In the genomic region with DNA sequence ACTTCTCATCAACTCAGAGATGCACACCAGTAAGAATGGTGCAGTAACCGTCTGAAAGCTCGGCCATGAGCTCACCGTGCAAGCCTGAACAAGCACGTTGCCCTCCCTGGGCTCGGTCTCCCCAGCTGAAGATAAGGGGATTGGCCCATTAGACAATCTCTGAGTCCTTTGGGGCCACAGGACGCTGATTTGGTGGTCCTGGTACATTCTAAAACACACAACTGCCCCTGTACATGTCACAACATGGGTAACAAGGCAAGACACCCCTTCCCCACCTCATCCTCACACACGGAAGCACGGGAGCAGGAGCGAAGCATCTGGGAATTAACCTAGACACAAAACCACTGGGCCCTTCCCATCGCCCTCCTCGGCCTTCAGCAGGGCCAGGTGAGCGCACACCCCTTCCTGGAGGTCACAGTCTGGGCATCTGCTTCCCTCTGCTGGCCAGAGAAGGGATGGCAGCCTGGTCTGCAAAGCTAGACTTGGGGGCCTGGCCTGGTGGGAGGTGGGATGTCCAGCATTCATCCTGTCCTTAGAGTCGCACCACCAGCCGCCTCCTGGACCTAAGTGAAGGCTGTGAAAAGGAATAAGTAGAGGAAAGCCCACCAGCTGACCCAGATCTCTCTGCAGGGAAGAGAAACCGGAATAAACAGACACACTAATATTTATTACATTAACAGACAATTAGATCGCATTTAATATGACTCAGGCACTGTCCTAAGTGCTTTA, we compare ENCODE assay signal across 1 cellular context.
TF ChIP-seq lines count a peak whose summit lies in the region.

No MANE protein-coding gene starts in this region.

TF ChIP-seq in K562, 482 proteins besides CTCF, POLR2A, EP300 and RAD21 (continued from another document and continues in another):
- TF ChIP-seq ARID4B (CRISPR knock-in tag; IDR thresholded peaks at IDR 0.05) (no peak), ZNF717 (CRISPR knock-in tag; IDR thresholded peaks at IDR 0.05) (no peak), MEIS2 (IDR thresholded peaks at IDR 0.05; ENCODE audit: partially characterized antibody) (no peak), ZNF143 (CRISPR knock-in tag; IDR thresholded peaks at IDR 0.05) (no peak), OTX1 (CRISPR knock-in tag; IDR thresholded peaks at IDR 0.05) (no peak), EP400 (IDR thresholded peaks at IDR 0.05) (no peak), NR2C2 (CRISPR knock-in tag; IDR thresholded peaks at IDR 0.05) (0 out of 2 replicates have a peak, but pooled peaks have one; percentile 43), NR2C2 (tag; IDR thresholded peaks at IDR 0.05) (peak; percentile 29; the same call in 1 of the 2 replicates), FOXK2 (conservative IDR thresholded peaks at IDR 0.05 in 1 of 2, IDR thresholded peaks at IDR 0.05 in 1 of 2; ENCODE audit: low read depth in 2 of 2) (no peak), ZNF507 (tag; conservative IDR thresholded peaks at IDR 0.05) (no peak), ESRRA (IDR thresholded peaks at IDR 0.05; ENCODE audit: borderline replicate concordance, low read depth) (peak; percentile 61; the same call in 1 of the 2 replicates), PHB (CRISPR knock-in tag; IDR thresholded peaks at IDR 0.05) (no peak), SIRT6 (IDR thresholded peaks at IDR 0.05; ENCODE audit: low read depth, low read length) (no peak), ARNT (IDR thresholded peaks at IDR 0.05) (no peak), FOXJ2 (tag; IDR thresholded peaks at IDR 0.05) (no peak), ZNF584 (CRISPR knock-in tag; IDR thresholded peaks at IDR 0.05; ENCODE audit: low read depth) (no peak), ZNF780A (CRISPR knock-in tag; IDR thresholded peaks at IDR 0.05) (no peak), ZEB2 (IDR thresholded peaks at IDR 0.05) (no peak), CREBBP (IDR thresholded peaks at IDR 0.05; ENCODE audit: low read depth, low read length) (no peak), EWSR1 (IDR thresholded peaks at IDR 0.05; ENCODE audit: borderline replicate concordance, low read depth, partially characterized antibody) (no peak), CBX5 (IDR thresholded peaks at IDR 0.05; ENCODE audit: borderline replicate concordance, low read depth) (no peak), HNRNPLL (IDR thresholded peaks at IDR 0.05; ENCODE audit: low read depth, low read length, poor library complexity, severe bottlenecking) (no peak), ZNF76 (CRISPR knock-in tag; IDR thresholded peaks at IDR 0.05; ENCODE audit: borderline replicate concordance) (no peak), KAT2B (IDR thresholded peaks at IDR 0.05; ENCODE audit: low read depth, low read length) (no peak), HMGXB4 (CRISPR knock-in tag; IDR thresholded peaks at IDR 0.05) (0 out of 2 replicates have a peak, but pooled peaks have one; percentile 20), PTRF (tag; IDR thresholded peaks at IDR 0.05) (no peak), GABPB1 (CRISPR knock-in tag; IDR thresholded peaks at IDR 0.05) (peak; percentile 31; the same call in 1 of the 2 replicates), ZNF280B (CRISPR knock-in tag; IDR thresholded peaks at IDR 0.05) (no peak), CHD4 (IDR thresholded peaks at IDR 0.05; ENCODE audit: insufficient read depth, insufficient replicate concordance, low read depth, low read length, poor library complexity, severe bottlenecking) (no peak), KLF6 (CRISPR knock-in tag; IDR thresholded peaks at IDR 0.05; ENCODE audit: borderline replicate concordance) (no peak), GTF2F1 (IDR thresholded peaks at IDR 0.05; ENCODE audit: low read depth, low read length) (no peak), POLR3G (IDR thresholded peaks at IDR 0.05; ENCODE audit: extremely low read depth, insufficient read length, insufficient replicate concordance) (no peak), ZNF707 (CRISPR knock-in tag; conservative IDR thresholded peaks at IDR 0.05) (no peak), ZNF133 (CRISPR knock-in tag; IDR thresholded peaks at IDR 0.05) (no peak), ZNF512 (tag; IDR thresholded peaks at IDR 0.05) (no peak), FOXK1 (CRISPR knock-in tag; IDR thresholded peaks at IDR 0.05; ENCODE audit: borderline replicate concordance) (no peak), CSDE1 (IDR thresholded peaks at IDR 0.05) (no peak), KLF13 (tag; IDR thresholded peaks at IDR 0.05; ENCODE audit: borderline replicate concordance, low read depth) (peak; percentile 73), CAMTA2 (CRISPR knock-in tag; conservative IDR thresholded peaks at IDR 0.05) (no peak), CBX1 (IDR thresholded peaks at IDR 0.05; ENCODE audit: low read depth) (no peak), ZNF12 (CRISPR knock-in tag; IDR thresholded peaks at IDR 0.05) (no peak), ZZZ3 (IDR thresholded peaks at IDR 0.05) (no peak), DACH1 (IDR thresholded peaks at IDR 0.05; ENCODE audit: partially characterized antibody) (no peak), ZNF436 (CRISPR knock-in tag; IDR thresholded peaks at IDR 0.05) (no peak), SP1 (CRISPR knock-in tag; IDR thresholded peaks at IDR 0.05) (peak; percentile 55; the same call in 1 of the 2 replicates), CEBPB (tag; IDR thresholded peaks at IDR 0.05) (no peak)
- TF ChIP-seq, protein P1, sequence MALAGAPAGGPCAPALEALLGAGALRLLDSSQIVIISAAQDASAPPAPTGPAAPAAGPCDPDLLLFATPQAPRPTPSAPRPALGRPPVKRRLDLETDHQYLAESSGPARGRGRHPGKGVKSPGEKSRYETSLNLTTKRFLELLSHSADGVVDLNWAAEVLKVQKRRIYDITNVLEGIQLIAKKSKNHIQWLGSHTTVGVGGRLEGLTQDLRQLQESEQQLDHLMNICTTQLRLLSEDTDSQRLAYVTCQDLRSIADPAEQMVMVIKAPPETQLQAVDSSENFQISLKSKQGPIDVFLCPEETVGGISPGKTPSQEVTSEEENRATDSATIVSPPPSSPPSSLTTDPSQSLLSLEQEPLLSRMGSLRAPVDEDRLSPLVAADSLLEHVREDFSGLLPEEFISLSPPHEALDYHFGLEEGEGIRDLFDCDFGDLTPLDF (CRISPR knock-in tag; IDR thresholded peaks at IDR 0.05), result no peak
- TF ChIP-seq, protein P2, sequence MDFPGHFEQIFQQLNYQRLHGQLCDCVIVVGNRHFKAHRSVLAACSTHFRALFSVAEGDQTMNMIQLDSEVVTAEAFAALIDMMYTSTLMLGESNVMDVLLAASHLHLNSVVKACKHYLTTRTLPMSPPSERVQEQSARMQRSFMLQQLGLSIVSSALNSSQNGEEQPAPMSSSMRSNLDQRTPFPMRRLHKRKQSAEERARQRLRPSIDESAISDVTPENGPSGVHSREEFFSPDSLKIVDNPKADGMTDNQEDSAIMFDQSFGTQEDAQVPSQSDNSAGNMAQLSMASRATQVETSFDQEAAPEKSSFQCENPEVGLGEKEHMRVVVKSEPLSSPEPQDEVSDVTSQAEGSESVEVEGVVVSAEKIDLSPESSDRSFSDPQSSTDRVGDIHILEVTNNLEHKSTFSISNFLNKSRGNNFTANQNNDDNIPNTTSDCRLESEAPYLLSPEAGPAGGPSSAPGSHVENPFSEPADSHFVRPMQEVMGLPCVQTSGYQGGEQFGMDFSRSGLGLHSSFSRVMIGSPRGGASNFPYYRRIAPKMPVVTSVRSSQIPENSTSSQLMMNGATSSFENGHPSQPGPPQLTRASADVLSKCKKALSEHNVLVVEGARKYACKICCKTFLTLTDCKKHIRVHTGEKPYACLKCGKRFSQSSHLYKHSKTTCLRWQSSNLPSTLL (IDR thresholded peaks at IDR 0.05), result no peak
- TF ChIP-seq, protein P3, sequence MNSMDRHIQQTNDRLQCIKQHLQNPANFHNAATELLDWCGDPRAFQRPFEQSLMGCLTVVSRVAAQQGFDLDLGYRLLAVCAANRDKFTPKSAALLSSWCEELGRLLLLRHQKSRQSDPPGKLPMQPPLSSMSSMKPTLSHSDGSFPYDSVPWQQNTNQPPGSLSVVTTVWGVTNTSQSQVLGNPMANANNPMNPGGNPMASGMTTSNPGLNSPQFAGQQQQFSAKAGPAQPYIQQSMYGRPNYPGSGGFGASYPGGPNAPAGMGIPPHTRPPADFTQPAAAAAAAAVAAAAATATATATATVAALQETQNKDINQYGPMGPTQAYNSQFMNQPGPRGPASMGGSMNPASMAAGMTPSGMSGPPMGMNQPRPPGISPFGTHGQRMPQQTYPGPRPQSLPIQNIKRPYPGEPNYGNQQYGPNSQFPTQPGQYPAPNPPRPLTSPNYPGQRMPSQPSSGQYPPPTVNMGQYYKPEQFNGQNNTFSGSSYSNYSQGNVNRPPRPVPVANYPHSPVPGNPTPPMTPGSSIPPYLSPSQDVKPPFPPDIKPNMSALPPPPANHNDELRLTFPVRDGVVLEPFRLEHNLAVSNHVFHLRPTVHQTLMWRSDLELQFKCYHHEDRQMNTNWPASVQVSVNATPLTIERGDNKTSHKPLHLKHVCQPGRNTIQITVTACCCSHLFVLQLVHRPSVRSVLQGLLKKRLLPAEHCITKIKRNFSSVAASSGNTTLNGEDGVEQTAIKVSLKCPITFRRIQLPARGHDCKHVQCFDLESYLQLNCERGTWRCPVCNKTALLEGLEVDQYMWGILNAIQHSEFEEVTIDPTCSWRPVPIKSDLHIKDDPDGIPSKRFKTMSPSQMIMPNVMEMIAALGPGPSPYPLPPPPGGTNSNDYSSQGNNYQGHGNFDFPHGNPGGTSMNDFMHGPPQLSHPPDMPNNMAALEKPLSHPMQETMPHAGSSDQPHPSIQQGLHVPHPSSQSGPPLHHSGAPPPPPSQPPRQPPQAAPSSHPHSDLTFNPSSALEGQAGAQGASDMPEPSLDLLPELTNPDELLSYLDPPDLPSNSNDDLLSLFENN (IDR thresholded peaks at IDR 0.05; ENCODE audit: low read depth in 2 of 2, low read length in 2 of 2), result no peak
- TF ChIP-seq, protein P4, sequence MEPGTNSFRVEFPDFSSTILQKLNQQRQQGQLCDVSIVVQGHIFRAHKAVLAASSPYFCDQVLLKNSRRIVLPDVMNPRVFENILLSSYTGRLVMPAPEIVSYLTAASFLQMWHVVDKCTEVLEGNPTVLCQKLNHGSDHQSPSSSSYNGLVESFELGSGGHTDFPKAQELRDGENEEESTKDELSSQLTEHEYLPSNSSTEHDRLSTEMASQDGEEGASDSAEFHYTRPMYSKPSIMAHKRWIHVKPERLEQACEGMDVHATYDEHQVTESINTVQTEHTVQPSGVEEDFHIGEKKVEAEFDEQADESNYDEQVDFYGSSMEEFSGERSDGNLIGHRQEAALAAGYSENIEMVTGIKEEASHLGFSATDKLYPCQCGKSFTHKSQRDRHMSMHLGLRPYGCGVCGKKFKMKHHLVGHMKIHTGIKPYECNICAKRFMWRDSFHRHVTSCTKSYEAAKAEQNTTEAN (CRISPR knock-in tag; IDR thresholded peaks at IDR 0.05), result no peak
